1 cellular context compared by ENCODE assay signal in genomic region chr18:31102020-31102684, GRCh38.
A peak's percentile ranks its signal among the peaks of the same experiment; 100 is the strongest.
TF ChIP-seq lines count a peak whose summit lies in the region.

TSS of gene DSC2 (minus strand) at chr18:31102421. CDS start at chr18:31101971, 450 bp downstream.

TF ChIP-seq in K562, 482 proteins besides CTCF, POLR2A, EP300 and RAD21 (continued from another document and continues in another):
- TF ChIP-seq NBN (IDR thresholded peaks at IDR 0.05; ENCODE audit: low read depth) (no peak), NR4A1 (CRISPR knock-in tag; IDR thresholded peaks at IDR 0.05) (no peak), NR4A1 (tag; IDR thresholded peaks at IDR 0.05) (no peak), CTBP1 (IDR thresholded peaks at IDR 0.05; ENCODE audit: borderline replicate concordance) (peak; percentile 69; the same call in 1 of the 2 replicates), TAF1 (IDR thresholded peaks at IDR 0.05; ENCODE audit: control insufficient read depth, extremely low read depth, insufficient read depth, low read length, severe bottlenecking) (peak; percentile 33), MEIS2 (IDR thresholded peaks at IDR 0.05; ENCODE audit: partially characterized antibody) (peak; percentile 18), PTTG1 (tag; IDR thresholded peaks at IDR 0.05; ENCODE audit: low read depth) (no peak), SREBF2 (CRISPR knock-in tag; IDR thresholded peaks at IDR 0.05) (no peak), PHB (CRISPR knock-in tag; IDR thresholded peaks at IDR 0.05) (0 out of 2 replicates have a peak, but pooled peaks have one; percentile 4), FOXJ3 (CRISPR knock-in tag; IDR thresholded peaks at IDR 0.05) (no peak), ZNF277 (CRISPR knock-in tag; IDR thresholded peaks at IDR 0.05; ENCODE audit: borderline replicate concordance) (no peak), U2AF1 (optimal IDR thresholded peaks at IDR 0.05; ENCODE audit: low read depth, low read length) (no peak), ZNF431 (CRISPR knock-in tag; IDR thresholded peaks at IDR 0.05) (no peak), ZNF398 (CRISPR knock-in tag; IDR thresholded peaks at IDR 0.05) (no peak), SRF (CRISPR knock-in tag; IDR thresholded peaks at IDR 0.05) (0 out of 4 replicates have a peak, but pooled peaks of 1 of the 2 experiments have one; percentile 20), ZNF76 (CRISPR knock-in tag; IDR thresholded peaks at IDR 0.05; ENCODE audit: borderline replicate concordance) (no peak), HNRNPK (IDR thresholded peaks at IDR 0.05; ENCODE audit: low read depth, low read length, poor library complexity, severe bottlenecking) (no peak), TBP (optimal IDR thresholded peaks at IDR 0.05; ENCODE audit: low read depth, low read length) (peak; percentile 77), YY1 (IDR thresholded peaks at IDR 0.05; ENCODE audit: borderline replicate concordance in 1 of 3, control insufficient read depth in 1 of 3, extremely low read depth in 1 of 3, insufficient read depth in 3 of 3, insufficient read length in 1 of 3, insufficient replicate concordance in 2 of 3, low read depth in 1 of 3, low read length in 2 of 3) (peak in 2 of 3 experiments; percentile 24 to 52), LEF1 (IDR thresholded peaks at IDR 0.05) (no peak), ZNF766 (CRISPR knock-in tag; conservative IDR thresholded peaks at IDR 0.05) (0 out of 2 replicates have a peak, but pooled peaks have one; percentile 9), ZBTB11 (CRISPR knock-in tag; IDR thresholded peaks at IDR 0.05) (no peak), SMAD3 (CRISPR knock-in tag; conservative IDR thresholded peaks at IDR 0.05) (no peak), ZSCAN29 (IDR thresholded peaks at IDR 0.05) (no peak), OTX1 (CRISPR knock-in tag; IDR thresholded peaks at IDR 0.05) (peak; percentile 66; the same call in 1 of the 2 replicates), CREB3 (tag; conservative IDR thresholded peaks at IDR 0.05; ENCODE audit: low read depth) (no peak), MAFF (IDR thresholded peaks at IDR 0.05; ENCODE audit: low read length) (no peak), RBM15 (IDR thresholded peaks at IDR 0.05; ENCODE audit: insufficient read depth, low read length) (no peak), SUPT5H (IDR thresholded peaks at IDR 0.05) (peak; percentile 40), ZMIZ1 (IDR thresholded peaks at IDR 0.05; ENCODE audit: low read depth in 2 of 2, low read length in 2 of 2) (peak in 1 of 2 experiments; percentile 20; a peak in 1 of 4 replicates), ZBTB40 (IDR thresholded peaks at IDR 0.05) (0 out of 2 replicates have a peak, but pooled peaks have one; percentile 28), ZBTB40 (CRISPR knock-in tag; IDR thresholded peaks at IDR 0.05) (no peak), ZKSCAN3 (CRISPR knock-in tag; IDR thresholded peaks at IDR 0.05) (no peak), ZNF644 (tag; IDR thresholded peaks at IDR 0.05; ENCODE audit: low read depth) (0 out of 2 replicates have a peak, but pooled peaks have one; percentile 4), FOSL1 (tag; conservative IDR thresholded peaks at IDR 0.05) (0 out of 2 replicates have a peak, but pooled peaks have one; percentile 3), NRF1 (conservative IDR thresholded peaks at IDR 0.05 in 1 of 2, IDR thresholded peaks at IDR 0.05 in 1 of 2) (peak; percentile 67 to 69), ATF7 (IDR thresholded peaks at IDR 0.05) (peak; percentile 28; the same call in 1 of the 2 replicates), CEBPG (CRISPR knock-in tag; IDR thresholded peaks at IDR 0.05) (no peak), CEBPG (tag; conservative IDR thresholded peaks at IDR 0.05 in 1 of 2, IDR thresholded peaks at IDR 0.05 in 1 of 2) (no peak), ERF (CRISPR knock-in tag; IDR thresholded peaks at IDR 0.05) (0 out of 2 replicates have a peak, but pooled peaks have one; percentile 41), E2F6 (IDR thresholded peaks at IDR 0.05; ENCODE audit: borderline replicate concordance in 1 of 2, extremely low read depth in 1 of 2, insufficient read depth in 1 of 2, insufficient read length in 1 of 2, low read depth in 1 of 2, low read length in 1 of 2, poor library complexity in 1 of 2, severe bottlenecking in 1 of 2) (peak in 1 of 2 experiments; percentile 10), ZNF75A (CRISPR knock-in tag; IDR thresholded peaks at IDR 0.05) (no peak)
